ENCODE assay signal across 1 cellular context in genomic region chr12:39503445-39503844, GRCh38.
TF ChIP-seq lines count a peak whose summit lies in the region.

No MANE protein-coding gene starts in this region.

TF ChIP-seq in K562, 482 proteins besides CTCF, POLR2A, EP300 and RAD21 (continued from another document):
- TF ChIP-seq, protein P1, sequence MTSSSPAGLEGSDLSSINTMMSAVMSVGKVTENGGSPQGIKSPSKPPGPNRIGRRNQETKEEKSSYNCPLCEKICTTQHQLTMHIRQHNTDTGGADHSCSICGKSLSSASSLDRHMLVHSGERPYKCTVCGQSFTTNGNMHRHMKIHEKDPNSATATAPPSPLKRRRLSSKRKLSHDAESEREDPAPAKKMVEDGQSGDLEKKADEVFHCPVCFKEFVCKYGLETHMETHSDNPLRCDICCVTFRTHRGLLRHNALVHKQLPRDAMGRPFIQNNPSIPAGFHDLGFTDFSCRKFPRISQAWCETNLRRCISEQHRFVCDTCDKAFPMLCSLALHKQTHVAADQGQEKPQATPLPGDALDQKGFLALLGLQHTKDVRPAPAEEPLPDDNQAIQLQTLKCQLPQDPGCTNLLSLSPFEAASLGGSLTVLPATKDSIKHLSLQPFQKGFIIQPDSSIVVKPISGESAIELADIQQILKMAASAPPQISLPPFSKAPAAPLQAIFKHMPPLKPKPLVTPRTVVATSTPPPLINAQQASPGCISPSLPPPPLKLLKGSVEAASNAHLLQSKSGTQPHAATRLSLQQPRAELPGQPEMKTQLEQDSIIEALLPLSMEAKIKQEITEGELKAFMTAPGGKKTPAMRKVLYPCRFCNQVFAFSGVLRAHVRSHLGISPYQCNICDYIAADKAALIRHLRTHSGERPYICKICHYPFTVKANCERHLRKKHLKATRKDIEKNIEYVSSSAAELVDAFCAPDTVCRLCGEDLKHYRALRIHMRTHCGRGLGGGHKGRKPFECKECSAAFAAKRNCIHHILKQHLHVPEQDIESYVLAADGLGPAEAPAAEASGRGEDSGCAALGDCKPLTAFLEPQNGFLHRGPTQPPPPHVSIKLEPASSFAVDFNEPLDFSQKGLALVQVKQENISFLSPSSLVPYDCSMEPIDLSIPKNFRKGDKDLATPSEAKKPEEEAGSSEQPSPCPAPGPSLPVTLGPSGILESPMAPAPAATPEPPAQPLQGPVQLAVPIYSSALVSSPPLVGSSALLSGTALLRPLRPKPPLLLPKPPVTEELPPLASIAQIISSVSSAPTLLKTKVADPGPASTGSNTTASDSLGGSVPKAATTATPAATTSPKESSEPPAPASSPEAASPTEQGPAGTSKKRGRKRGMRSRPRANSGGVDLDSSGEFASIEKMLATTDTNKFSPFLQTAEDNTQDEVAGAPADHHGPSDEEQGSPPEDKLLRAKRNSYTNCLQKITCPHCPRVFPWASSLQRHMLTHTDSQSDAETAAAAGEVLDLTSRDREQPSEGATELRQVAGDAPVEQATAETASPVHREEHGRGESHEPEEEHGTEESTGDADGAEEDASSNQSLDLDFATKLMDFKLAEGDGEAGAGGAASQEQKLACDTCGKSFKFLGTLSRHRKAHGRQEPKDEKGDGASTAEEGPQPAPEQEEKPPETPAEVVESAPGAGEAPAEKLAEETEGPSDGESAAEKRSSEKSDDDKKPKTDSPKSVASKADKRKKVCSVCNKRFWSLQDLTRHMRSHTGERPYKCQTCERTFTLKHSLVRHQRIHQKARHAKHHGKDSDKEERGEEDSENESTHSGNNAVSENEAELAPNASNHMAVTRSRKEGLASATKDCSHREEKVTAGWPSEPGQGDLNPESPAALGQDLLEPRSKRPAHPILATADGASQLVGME (CRISPR knock-in tag; IDR thresholded peaks at IDR 0.05), result no peak
- TF ChIP-seq, protein P2, sequence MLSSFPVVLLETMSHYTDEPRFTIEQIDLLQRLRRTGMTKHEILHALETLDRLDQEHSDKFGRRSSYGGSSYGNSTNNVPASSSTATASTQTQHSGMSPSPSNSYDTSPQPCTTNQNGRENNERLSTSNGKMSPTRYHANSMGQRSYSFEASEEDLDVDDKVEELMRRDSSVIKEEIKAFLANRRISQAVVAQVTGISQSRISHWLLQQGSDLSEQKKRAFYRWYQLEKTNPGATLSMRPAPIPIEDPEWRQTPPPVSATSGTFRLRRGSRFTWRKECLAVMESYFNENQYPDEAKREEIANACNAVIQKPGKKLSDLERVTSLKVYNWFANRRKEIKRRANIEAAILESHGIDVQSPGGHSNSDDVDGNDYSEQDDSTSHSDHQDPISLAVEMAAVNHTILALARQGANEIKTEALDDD (IDR thresholded peaks at IDR 0.05), result peak; percentile 56; the same call in 1 of the 2 replicates
- no peak for TF ChIP-seq NFXL1 (CRISPR knock-in tag; IDR thresholded peaks at IDR 0.05)
